1 cellular context compared by ENCODE assay signal in the genomic region with DNA sequence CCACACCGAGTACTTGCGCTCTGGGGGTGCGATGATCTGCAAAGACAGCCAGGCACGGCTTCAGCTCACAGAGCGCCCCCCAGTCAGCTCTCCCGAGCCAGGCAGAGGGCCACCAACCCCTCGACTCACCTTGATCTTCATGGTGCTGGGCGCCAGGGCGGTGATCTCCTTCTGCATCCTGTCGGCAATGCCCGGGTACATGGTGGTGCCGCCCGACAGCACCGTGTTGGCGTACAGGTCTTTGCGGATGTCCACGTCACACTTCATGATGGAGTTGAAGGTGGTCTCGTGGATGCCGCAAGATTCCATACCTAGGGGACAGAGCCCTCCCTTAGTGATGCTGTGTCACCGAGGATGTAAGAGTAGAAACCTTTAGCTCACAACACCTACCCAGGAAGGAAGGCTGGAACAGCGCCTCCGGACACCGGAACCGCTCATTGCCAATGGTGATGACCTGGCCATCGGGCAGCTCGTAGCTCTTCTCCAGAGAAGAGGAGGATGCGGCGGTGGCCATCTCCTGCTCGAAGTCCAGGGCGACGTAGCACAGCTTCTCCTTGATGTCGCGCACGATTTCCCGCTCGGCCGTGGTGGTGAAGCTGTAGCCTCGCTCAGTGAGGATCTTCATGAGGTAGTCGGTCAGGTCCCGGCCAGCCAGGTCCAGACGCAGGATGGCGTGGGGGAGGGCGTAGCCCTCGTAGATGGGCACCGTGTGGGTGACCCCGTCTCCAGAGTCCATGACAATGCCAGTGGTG.
A peak's percentile ranks its signal among the peaks of the same experiment; 100 is the strongest.
TF ChIP-seq lines count a peak whose summit lies in the region.

No MANE protein-coding gene starts in this region.

TF ChIP-seq in endothelial cell of umbilical vein, 7 proteins besides CTCF, POLR2A, EP300 and RAD21:
- TF ChIP-seq, protein P1, sequence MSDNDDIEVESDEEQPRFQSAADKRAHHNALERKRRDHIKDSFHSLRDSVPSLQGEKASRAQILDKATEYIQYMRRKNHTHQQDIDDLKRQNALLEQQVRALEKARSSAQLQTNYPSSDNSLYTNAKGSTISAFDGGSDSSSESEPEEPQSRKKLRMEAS (IDR thresholded peaks at IDR 0.05; ENCODE audit: insufficient read depth, insufficient read length), result no peak
- TF ChIP-seq POLR2AphosphoS5 (IDR thresholded peaks at IDR 0.05; ENCODE audit: insufficient read depth, low read depth, low read length), result peak; percentile 4
TF ChIP-seq in endothelial cell of umbilical vein: peak in this region for 1.
